26 cellular contexts compared by ENCODE assay signal in genomic region chr6:118299023-118299422, GRCh38.
"Had no signal": no experiment of that assay in that cellular context is flagged by ENCODE, and none has a peak within 500 bp of the region (broad histone marks: within the 10 kb centered on the region; RNA-seq: fewer than 3 reads in every experiment).

No MANE protein-coding gene starts in this region.

- H3K36me3 ChIP-seq: adrenal gland, breast epithelium, left ventricle myocardium inferior, pancreas, uterus had no signal

- ATAC-seq: activated T-cell treated with anti-CD3 and anti-CD28 coated beads, Interleukin-2, amount 50 U/mL, for 4 hours; effector memory CD8-positive, alpha-beta T cell; esophagus mucosa; foreskin keratinocyte; pancreas; psoas muscle; right cardiac atrium; stimulated activated naive CD8-positive, alpha-beta T cell treated with anti-CD3 and anti-CD28 coated beads, Interleukin-15, Interleukin-2, amounts not matched to agents 100 U/mL and 50 U/mL, for 24 hours; T-helper 17 cell had no signal

- H3K27me3 ChIP-seq: adrenal gland, breast epithelium, dorsolateral prefrontal cortex, foreskin keratinocyte, pancreas, uterus had no signal

- H3K27ac ChIP-seq: adrenal gland, breast epithelium, dorsolateral prefrontal cortex, foreskin keratinocyte, pancreas, psoas muscle, uterus had no signal

- DNase-seq: activated CD4-positive, alpha-beta T cell treated with anti-CD3 and anti-CD28 coated beads for 4 hours; activated CD4-positive, alpha-beta T cell treated with anti-CD3 and anti-CD28 coated beads, Interleukin-2, amount 50 U/mL, for 48 hours; activated CD4-positive, CD25-positive, alpha-beta regulatory T cell; activated CD8-positive, alpha-beta memory T cell treated with anti-CD3 and anti-CD28 coated beads, Interleukin-2, amount 50 U/mL, for 48 hours; activated naive CD4-positive, alpha-beta T cell; activated T-cell treated with anti-CD3 and anti-CD28 coated beads, Interleukin-2, amount 50 U/mL, for 4 hours; adrenal gland; dorsolateral prefrontal cortex; effector memory CD8-positive, alpha-beta T cell; foreskin keratinocyte; glutamatergic neuron; hippocampal formation; kidney glomerular epithelial cell; left ventricle myocardium inferior; pancreas; psoas muscle; right cardiac atrium; stimulated activated CD4-positive, alpha-beta T cell treated with anti-CD3 and anti-CD28 coated beads, Interleukin-12 subunit alpha, Interleukin-12 subunit beta, amount 100 ng/mL, for 4 hours; stimulated activated CD4-positive, alpha-beta T cell treated with anti-CD3 and anti-CD28 coated beads, Interleukin-4, amount 100 ng/mL, for 4 hours; stimulated activated naive CD8-positive, alpha-beta T cell treated with anti-CD3 and anti-CD28 coated beads, Interleukin-15, Interleukin-2, amounts not matched to agents 100 U/mL and 50 U/mL, for 24 hours; substantia nigra; T-helper 17 cell; trophoblast cell; uterus had no signal

- H3K4me1 ChIP-seq: adrenal gland, breast epithelium, foreskin keratinocyte, pancreas, uterus had no signal

- H3K4me3 ChIP-seq: adrenal gland, breast epithelium, dorsolateral prefrontal cortex, left ventricle myocardium inferior, pancreas, psoas muscle, uterus had no signal

- H3K9me3 ChIP-seq: adrenal gland, breast epithelium, left ventricle myocardium inferior, pancreas, psoas muscle, uterus had no signal
